Comparison of ENCODE assay signal across 1 cellular context in the genomic region with DNA sequence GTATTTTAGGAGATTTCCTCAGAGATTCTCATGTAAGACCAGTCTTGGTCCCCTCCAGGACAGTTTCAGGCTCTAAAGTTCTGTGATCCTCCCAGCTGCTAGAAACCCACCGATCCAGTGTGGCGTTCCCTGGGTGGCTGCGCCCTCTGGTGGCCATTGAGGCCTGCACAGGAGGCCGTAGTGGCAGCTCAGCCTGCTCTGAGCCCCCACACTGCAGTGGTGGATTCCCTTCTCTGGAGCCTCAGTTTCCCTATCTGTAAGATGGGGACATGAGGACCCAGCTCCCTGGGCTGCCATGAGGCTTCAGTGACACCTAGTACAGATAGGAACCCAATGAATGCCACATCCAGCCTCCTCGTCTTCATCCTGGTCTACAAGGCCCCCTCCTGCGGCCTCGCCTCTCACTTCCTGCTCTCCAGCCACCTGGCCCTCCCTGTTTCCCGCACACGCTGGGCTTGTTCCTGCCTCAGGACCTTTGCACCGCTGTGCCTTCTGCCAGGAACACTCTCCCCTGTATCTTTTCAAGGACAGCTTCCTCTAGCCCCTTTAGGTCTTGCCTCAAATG.
TF ChIP-seq lines count a peak whose summit lies in the region.

No MANE protein-coding gene starts in this region.

TF ChIP-seq in HepG2, 621 proteins besides CTCF, POLR2A, EP300 and RAD21 (continued from another document and continues in another):
- TF ChIP-seq ATF5 (CRISPR knock-in tag; IDR thresholded peaks at IDR 0.05; ENCODE audit: low read depth) = no peak
- TF ChIP-seq BHLHE40 (IDR thresholded peaks at IDR 0.05; ENCODE audit: low read length) = peak; percentile 27; the same call in 1 of the 2 replicates
- TF ChIP-seq ZKSCAN5 (CRISPR knock-in tag; IDR thresholded peaks at IDR 0.05) = 0 out of 2 replicates have a peak, but pooled peaks have one; percentile 26
- peak; percentile 34; the same call in 1 of the 2 replicates for TF ChIP-seq ZNF230 (CRISPR knock-in tag; IDR thresholded peaks at IDR 0.05)
- TF ChIP-seq CEBPG (CRISPR knock-in tag; IDR thresholded peaks at IDR 0.05) = 0 out of 2 replicates have a peak, but pooled peaks have one; percentile 9
- TF ChIP-seq ZNF570 (CRISPR knock-in tag; IDR thresholded peaks at IDR 0.05; ENCODE audit: borderline replicate concordance) = no peak
- no peak for TF ChIP-seq ZNF850 (CRISPR knock-in tag; conservative IDR thresholded peaks at IDR 0.05)
- TF ChIP-seq, protein P1, sequence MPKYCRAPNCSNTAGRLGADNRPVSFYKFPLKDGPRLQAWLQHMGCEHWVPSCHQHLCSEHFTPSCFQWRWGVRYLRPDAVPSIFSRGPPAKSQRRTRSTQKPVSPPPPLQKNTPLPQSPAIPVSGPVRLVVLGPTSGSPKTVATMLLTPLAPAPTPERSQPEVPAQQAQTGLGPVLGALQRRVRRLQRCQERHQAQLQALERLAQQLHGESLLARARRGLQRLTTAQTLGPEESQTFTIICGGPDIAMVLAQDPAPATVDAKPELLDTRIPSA (CRISPR knock-in tag; IDR thresholded peaks at IDR 0.05; ENCODE audit: borderline replicate concordance) = no peak
- TF ChIP-seq RELA (CRISPR knock-in tag; IDR thresholded peaks at IDR 0.05) = peak; percentile 87; the same call in 1 of the 2 replicates
- TF ChIP-seq SMAD3 (CRISPR knock-in tag; IDR thresholded peaks at IDR 0.05) = no peak
- no peak for TF ChIP-seq SKI (IDR thresholded peaks at IDR 0.05; ENCODE audit: partially characterized antibody)
- no peak for TF ChIP-seq ZFP62 (CRISPR knock-in tag; IDR thresholded peaks at IDR 0.05)
- TF ChIP-seq CENPT (CRISPR knock-in tag; IDR thresholded peaks at IDR 0.05; ENCODE audit: low read depth) = peak; percentile 33; the same call in 1 of the 2 replicates
- peak; percentile 43; the same call in 1 of the 2 replicates for TF ChIP-seq NFKB2 (CRISPR knock-in tag; IDR thresholded peaks at IDR 0.05; ENCODE audit: borderline replicate concordance)
- no peak for TF ChIP-seq ZBTB20 (CRISPR knock-in tag; IDR thresholded peaks at IDR 0.05; ENCODE audit: borderline replicate concordance, low read depth)
- peak; percentile 34 for TF ChIP-seq FOSL2 (CRISPR knock-in tag; IDR thresholded peaks at IDR 0.05)
- TF ChIP-seq TSC22D2 (CRISPR knock-in tag; IDR thresholded peaks at IDR 0.05; ENCODE audit: borderline replicate concordance) = peak; percentile 89; the same call in 1 of the 2 replicates
- no peak for TF ChIP-seq ZNF646 (CRISPR knock-in tag; IDR thresholded peaks at IDR 0.05)
- TF ChIP-seq, protein P2, sequence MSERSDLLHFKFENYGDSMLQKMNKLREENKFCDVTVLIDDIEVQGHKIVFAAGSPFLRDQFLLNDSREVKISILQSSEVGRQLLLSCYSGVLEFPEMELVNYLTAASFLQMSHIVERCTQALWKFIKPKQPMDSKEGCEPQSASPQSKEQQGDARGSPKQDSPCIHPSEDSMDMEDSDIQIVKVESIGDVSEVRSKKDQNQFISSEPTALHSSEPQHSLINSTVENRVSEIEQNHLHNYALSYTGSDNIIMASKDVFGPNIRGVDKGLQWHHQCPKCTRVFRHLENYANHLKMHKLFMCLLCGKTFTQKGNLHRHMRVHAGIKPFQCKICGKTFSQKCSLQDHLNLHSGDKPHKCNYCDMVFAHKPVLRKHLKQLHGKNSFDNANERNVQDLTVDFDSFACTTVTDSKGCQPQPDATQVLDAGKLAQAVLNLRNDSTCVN (CRISPR knock-in tag; IDR thresholded peaks at IDR 0.05; ENCODE audit: borderline replicate concordance) = 0 out of 2 replicates have a peak, but pooled peaks have one; percentile 46
- no peak for TF ChIP-seq ZNF678 (CRISPR knock-in tag; IDR thresholded peaks at IDR 0.05)
- TF ChIP-seq ZFP36 (IDR thresholded peaks at IDR 0.05; ENCODE audit: borderline replicate concordance, low read depth, low read length, partially characterized antibody) = no peak
- peak; percentile 46; the same call in 1 of the 2 replicates for TF ChIP-seq ZNF205 (CRISPR knock-in tag; IDR thresholded peaks at IDR 0.05)
- peak; percentile 49; the same call in 1 of the 2 replicates for TF ChIP-seq ZNF335 (CRISPR knock-in tag; IDR thresholded peaks at IDR 0.05)
- no peak for TF ChIP-seq MYPOP (CRISPR knock-in tag; IDR thresholded peaks at IDR 0.05)
- TF ChIP-seq MAF1 (CRISPR knock-in tag; IDR thresholded peaks at IDR 0.05; ENCODE audit: borderline replicate concordance) = no peak
- TF ChIP-seq ATF7-NPFF (CRISPR knock-in tag; IDR thresholded peaks at IDR 0.05; ENCODE audit: low read depth) = no peak
- TF ChIP-seq E2F5 (CRISPR knock-in tag; conservative IDR thresholded peaks at IDR 0.05) = no peak
- peak; percentile 97 for TF ChIP-seq SMC3 (IDR thresholded peaks at IDR 0.05; ENCODE audit: low read length)
- 0 out of 2 replicates have a peak, but pooled peaks have one; percentile 19 for TF ChIP-seq HOXD1 (CRISPR knock-in tag; IDR thresholded peaks at IDR 0.05)
- TF ChIP-seq KDM5B (CRISPR knock-in tag; IDR thresholded peaks at IDR 0.05; ENCODE audit: borderline replicate concordance) = peak; percentile 47; the same call in 1 of the 2 replicates
- TF ChIP-seq ZNF431 (CRISPR knock-in tag; IDR thresholded peaks at IDR 0.05; ENCODE audit: borderline replicate concordance, low read depth) = 0 out of 2 replicates have a peak, but pooled peaks have one; percentile 40
- peak; percentile 26; the same call in 1 of the 2 replicates for TF ChIP-seq FOXK1 (CRISPR knock-in tag; IDR thresholded peaks at IDR 0.05; ENCODE audit: borderline replicate concordance, low read depth)
- TF ChIP-seq, protein P3, sequence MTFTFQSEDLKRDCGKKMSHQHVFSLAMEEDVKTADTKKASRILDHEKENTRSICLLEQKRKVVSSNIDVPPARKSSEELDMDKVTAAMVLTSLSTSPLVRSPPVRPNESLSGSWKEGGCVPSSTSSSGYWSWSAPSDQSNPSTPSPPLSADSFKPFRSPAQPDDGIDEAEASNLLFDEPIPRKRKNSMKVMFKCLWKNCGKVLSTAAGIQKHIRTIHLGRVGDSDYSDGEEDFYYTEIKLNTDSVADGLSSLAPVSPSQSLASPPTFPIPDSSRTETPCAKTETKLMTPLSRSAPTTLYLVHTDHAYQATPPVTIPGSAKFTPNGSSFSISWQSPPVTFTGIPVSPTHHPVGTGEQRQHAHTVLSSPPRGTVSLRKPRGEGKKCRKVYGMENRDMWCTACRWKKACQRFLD (CRISPR knock-in tag; IDR thresholded peaks at IDR 0.05; ENCODE audit: borderline replicate concordance) = peak; percentile 72; the same call in 1 of the 2 replicates
- peak; percentile 52; the same call in 1 of the 2 replicates for TF ChIP-seq ELF1 (CRISPR knock-in tag; IDR thresholded peaks at IDR 0.05)
- no peak for TF ChIP-seq HHEX (CRISPR knock-in tag; IDR thresholded peaks at IDR 0.05)
- 0 out of 2 replicates have a peak, but pooled peaks have one; percentile 44 for TF ChIP-seq ZHX1 (CRISPR knock-in tag; IDR thresholded peaks at IDR 0.05; ENCODE audit: low read depth)
- peak; percentile 61; the same call in 1 of the 2 replicates for TF ChIP-seq SIN3B (IDR thresholded peaks at IDR 0.05; ENCODE audit: low read length)
- TF ChIP-seq NR2F1 (CRISPR knock-in tag; IDR thresholded peaks at IDR 0.05) = no peak
- 0 out of 2 replicates have a peak, but pooled peaks have one; percentile 34 for TF ChIP-seq HDAC2 (CRISPR knock-in tag; IDR thresholded peaks at IDR 0.05)
- no peak for TF ChIP-seq TBX3 (IDR thresholded peaks at IDR 0.05; ENCODE audit: borderline replicate concordance)
- 0 out of 2 replicates have a peak, but pooled peaks have one; percentile 46 for TF ChIP-seq BCL6 (CRISPR knock-in tag; IDR thresholded peaks at IDR 0.05)
- TF ChIP-seq ZSCAN21 (CRISPR knock-in tag; IDR thresholded peaks at IDR 0.05; ENCODE audit: borderline replicate concordance) = peak; percentile 74
- TF ChIP-seq ZNF639 (CRISPR knock-in tag; conservative IDR thresholded peaks at IDR 0.05) = 0 out of 2 replicates have a peak, but pooled peaks have one; percentile 50
